In the genomic region with DNA sequence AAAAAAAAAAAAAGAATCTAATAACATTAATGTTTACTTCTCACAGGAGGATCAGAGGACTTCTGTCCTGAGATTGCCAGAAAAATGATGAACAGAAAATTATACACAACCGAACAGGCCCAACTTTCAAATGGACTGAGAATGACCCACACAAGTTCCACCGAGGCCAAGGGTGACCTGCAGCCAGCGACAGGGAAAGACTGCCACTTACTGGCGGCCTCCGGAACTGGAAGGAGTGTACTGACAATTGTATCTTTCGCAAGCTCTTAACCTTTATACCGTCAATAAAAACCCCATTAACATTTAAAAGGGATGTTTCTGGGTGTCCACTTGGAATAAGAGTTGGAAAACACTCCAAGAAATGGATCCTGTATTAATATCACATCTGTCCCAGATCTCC, we compare ENCODE assay signal across 7 cellular contexts.
DNase-seq lines count a peak whose midpoint lies in the region; ATAC-seq and TF ChIP-seq lines count a peak whose summit lies in the region.
"Not testable (repeated sequence)": the region's sequence is repeated elsewhere in the genome, so short reads cannot be mapped to it uniquely, and the experiment has no call there.

No MANE protein-coding gene starts in this region.

- not testable (repeated sequence) for TF ChIP-seq RAD21 in IMR-90 (IDR thresholded peaks at IDR 0.05; ENCODE audit: low read length)

- not testable (repeated sequence) for H3K4me1 ChIP-seq in IMR-90 (ENCODE audit: control insufficient read depth, insufficient read depth, low read length); body of pancreas; heart left ventricle; left lung

- not testable (repeated sequence) for H3K27ac ChIP-seq in IMR-90 (ENCODE audit: insufficient read depth, low read length); body of pancreas; heart left ventricle; left lung

- intact Hi-C loops in IMR-90 (cut with micrococcal nuclease); activated CD4-positive, alpha-beta T cell treated with anti-CD3 and anti-CD28 coated beads for 36 hours (cut with DNase I, micrococcal nuclease); body of pancreas (cut with DNase I); heart left ventricle (cut with DNase I); left lung (cut with DNase I): not testable (repeated sequence)

- H3K27ac Mint-ChIP-seq in activated CD4-positive, alpha-beta T cell treated with anti-CD3 and anti-CD28 coated beads for 36 hours; naive thymus-derived CD8-positive, alpha-beta T cell; stimulated activated naive B cell treated with anti-CD40 and anti-IgM and Interleukin-4, amounts not matched to agents 10 μg/mL and 1 μg/mL and 100 μg/mL, for 72 hours: not testable (repeated sequence)

- ATAC-seq in IMR-90 (ENCODE audit: low read depth) (peak; percentile 75), body of pancreas (peak; percentile 78), heart left ventricle (peak in 3 of 4 donors; percentile 67 to 77 (median 68)), left lung (peak; percentile 84)
- peak; percentile 55 for ATAC-seq in activated CD4-positive, alpha-beta T cell treated with anti-CD3 and anti-CD28 coated beads for 36 hours
- ATAC-seq in naive thymus-derived CD8-positive, alpha-beta T cell, result peak; percentile 39 to 42
- ATAC-seq in stimulated activated naive B cell treated with anti-CD40 and anti-IgM and Interleukin-4, amounts not matched to agents 10 μg/mL and 1 μg/mL and 100 μg/mL, for 72 hours (replicated peaks), result peak; percentile 41 to 58

- POLR2A ChIA-PET in IMR-90 (lab: Charles Lee; ENCODE audit: unreplicated experiment); activated CD4-positive, alpha-beta T cell treated with anti-CD3 and anti-CD28 coated beads for 36 hours (lab: Charles Lee); naive thymus-derived CD8-positive, alpha-beta T cell (lab: Charles Lee): not testable (repeated sequence)

- H3K4me3 Mint-ChIP-seq in activated CD4-positive, alpha-beta T cell treated with anti-CD3 and anti-CD28 coated beads for 36 hours; naive thymus-derived CD8-positive, alpha-beta T cell; stimulated activated naive B cell treated with anti-CD40 and anti-IgM and Interleukin-4, amounts not matched to agents 10 μg/mL and 1 μg/mL and 100 μg/mL, for 72 hours: not testable (repeated sequence)

- no CpG with 5 or more reads among the region's 7 CpGs for WGBS in IMR-90 (ENCODE audit: extremely low coverage in 2 of 2, insufficient read length in 1 of 2), 2 experiments
- no CpG with 5 or more reads among the region's 7 CpGs for WGBS in body of pancreas, 2 donors
- WGBS in heart left ventricle, 4 donors, result no CpG with 5 or more reads among the region's 7 CpGs

- not testable (repeated sequence) for TF ChIP-seq POLR2A in IMR-90 (IDR thresholded peaks at IDR 0.05; ENCODE audit: low read depth, low read length); body of pancreas (IDR thresholded peaks at IDR 0.05); heart left ventricle (IDR thresholded peaks at IDR 0.05)

- H2BK120ac ChIP-seq in IMR-90 (ENCODE audit: low read depth, low read length), result not testable (repeated sequence)

- not testable (repeated sequence) for H3K18ac ChIP-seq in IMR-90 (ENCODE audit: low read depth, low read length)

- not testable (repeated sequence) for H3K14ac ChIP-seq in IMR-90 (replicated peaks; ENCODE audit: low read depth, low read length)

- H3K9me3 Mint-ChIP-seq in activated CD4-positive, alpha-beta T cell treated with anti-CD3 and anti-CD28 coated beads for 36 hours (ENCODE audit: low read depth); naive thymus-derived CD8-positive, alpha-beta T cell; stimulated activated naive B cell treated with anti-CD40 and anti-IgM and Interleukin-4, amounts not matched to agents 10 μg/mL and 1 μg/mL and 100 μg/mL, for 72 hours: not testable (repeated sequence)

- not testable (repeated sequence) for H3K4me3 ChIP-seq in IMR-90 (ENCODE audit: insufficient read depth, low read depth, low read length); body of pancreas; heart left ventricle; left lung

- TF ChIP-seq CTCF in IMR-90 (conservative IDR thresholded peaks at IDR 0.05; ENCODE audit: low read depth, low read length); body of pancreas (IDR thresholded peaks at IDR 0.05); heart left ventricle (IDR thresholded peaks at IDR 0.05); left lung (IDR thresholded peaks at IDR 0.05): not testable (repeated sequence)

- H3K4me1 Mint-ChIP-seq in activated CD4-positive, alpha-beta T cell treated with anti-CD3 and anti-CD28 coated beads for 36 hours; naive thymus-derived CD8-positive, alpha-beta T cell; stimulated activated naive B cell treated with anti-CD40 and anti-IgM and Interleukin-4, amounts not matched to agents 10 μg/mL and 1 μg/mL and 100 μg/mL, for 72 hours: not testable (repeated sequence)

- not testable (repeated sequence) for H2AFZ ChIP-seq in IMR-90 (replicated peaks; ENCODE audit: low read length, poor library complexity)

- not testable (repeated sequence) for H4K91ac ChIP-seq in IMR-90 (ENCODE audit: insufficient read depth, low read depth, low read length)

- not testable (repeated sequence) for H2BK5ac ChIP-seq in IMR-90 (ENCODE audit: low read depth, low read length, poor library complexity, severe bottlenecking)

- not testable (repeated sequence) for H3K4ac ChIP-seq in IMR-90 (ENCODE audit: low read depth, low read length)

- dilution Hi-C loops in IMR-90 (cut with HindIII; ENCODE audit: low sequenced_read_pairs, unreplicated experiment), result not testable (repeated sequence)

- not testable (repeated sequence) for H3K9ac ChIP-seq in IMR-90 (ENCODE audit: low read depth, low read length)

- H3K56ac ChIP-seq in IMR-90 (ENCODE audit: extremely low read depth, insufficient read depth, low read length), result not testable (repeated sequence)

- not testable (repeated sequence) for H2AK5ac ChIP-seq in IMR-90 (ENCODE audit: low read depth, low read length)

- not testable (repeated sequence) for H2BK15ac ChIP-seq in IMR-90 (ENCODE audit: low read depth, low read length)

- CTCF ChIA-PET in IMR-90 (lab: Yijun Ruan, JAX); activated CD4-positive, alpha-beta T cell treated with anti-CD3 and anti-CD28 coated beads for 36 hours (lab: Charles Lee): not testable (repeated sequence)

- H4K20me1 ChIP-seq in IMR-90 (ENCODE audit: insufficient read depth, low read length), result not testable (repeated sequence)

- DNase-seq in IMR-90; activated CD4-positive, alpha-beta T cell treated with anti-CD3 and anti-CD28 coated beads for 36 hours; body of pancreas; heart left ventricle; left lung; naive thymus-derived CD8-positive, alpha-beta T cell; stimulated activated naive B cell treated with anti-CD40 and anti-IgM and Interleukin-4, amounts not matched to agents 10 μg/mL and 1 μg/mL and 100 μg/mL, for 72 hours: not testable (repeated sequence)

- H3K23ac ChIP-seq in IMR-90 (ENCODE audit: low read depth, low read length), result not testable (repeated sequence)

- not testable (repeated sequence) for H4K8ac ChIP-seq in IMR-90 (ENCODE audit: low read depth in 2 of 2, low read length in 2 of 2)

- H2BK20ac ChIP-seq in IMR-90 (ENCODE audit: low read depth, low read length), result not testable (repeated sequence)

- H3K79me1 ChIP-seq in IMR-90 (ENCODE audit: low read depth in 1 of 2, low read length in 2 of 2), result not testable (repeated sequence)

- not testable (repeated sequence) for H3K36me3 Mint-ChIP-seq in activated CD4-positive, alpha-beta T cell treated with anti-CD3 and anti-CD28 coated beads for 36 hours (ENCODE audit: low read depth); naive thymus-derived CD8-positive, alpha-beta T cell; stimulated activated naive B cell treated with anti-CD40 and anti-IgM and Interleukin-4, amounts not matched to agents 10 μg/mL and 1 μg/mL and 100 μg/mL, for 72 hours

- not testable (repeated sequence) for BruUV-seq in IMR-90 (replicated peaks; lab: Mats Ljungman, UMichigan)

- not testable (repeated sequence) for H3K27me3 Mint-ChIP-seq in activated CD4-positive, alpha-beta T cell treated with anti-CD3 and anti-CD28 coated beads for 36 hours; naive thymus-derived CD8-positive, alpha-beta T cell; stimulated activated naive B cell treated with anti-CD40 and anti-IgM and Interleukin-4, amounts not matched to agents 10 μg/mL and 1 μg/mL and 100 μg/mL, for 72 hours

- not testable (repeated sequence) for H3K4me2 ChIP-seq in IMR-90 (ENCODE audit: low read depth, low read length)

- not testable (repeated sequence) for H2AK9ac ChIP-seq in IMR-90 (replicated peaks; ENCODE audit: low read depth, low read length, poor library complexity)

- H3K27me3 ChIP-seq in IMR-90 (ENCODE audit: control insufficient read depth, insufficient read depth, low read length); body of pancreas; heart left ventricle; left lung: not testable (repeated sequence)

- in situ Hi-C loops in IMR-90 (cut with MboI; ENCODE audit: low sequenced_read_pairs), result not testable (repeated sequence)

- not testable (repeated sequence) for H3K9me3 ChIP-seq in IMR-90 (ENCODE audit: control insufficient read depth, insufficient read depth, low read length); body of pancreas; heart left ventricle; left lung

- H4K5ac ChIP-seq in IMR-90 (ENCODE audit: low read depth, low read length), result not testable (repeated sequence)

- H3K36me3 ChIP-seq in IMR-90 (ENCODE audit: control insufficient read depth, insufficient read depth, low read length); body of pancreas (replicated peaks in 1 of 2; ENCODE audit: insufficient read depth in 1 of 2, low read depth in 2 of 2); heart left ventricle; left lung: not testable (repeated sequence)

- H3K9me1 ChIP-seq in IMR-90 (ENCODE audit: insufficient read depth, low read length), result not testable (repeated sequence)
